ENCODE assay signal across 28 cellular contexts in the genomic region with DNA sequence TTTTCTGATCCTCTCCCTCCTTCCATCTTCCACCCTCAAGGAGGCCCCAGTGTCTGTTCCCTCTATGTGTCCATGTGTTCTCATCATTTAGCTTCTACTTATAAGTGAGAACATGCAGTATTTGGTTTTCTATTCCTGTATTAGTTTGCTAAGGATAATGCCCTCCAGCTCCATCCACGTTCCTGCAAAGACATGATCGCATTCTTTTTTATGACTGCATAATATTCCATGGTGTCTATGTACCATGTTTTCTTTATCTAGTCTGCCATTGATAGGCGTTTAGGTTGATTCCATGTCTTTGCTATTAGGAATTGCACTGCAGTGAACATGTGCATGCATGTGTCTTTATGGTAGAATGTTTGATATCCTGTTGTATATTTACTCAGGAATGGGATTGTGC.
"Had no signal": no experiment of that assay in that cellular context is flagged by ENCODE, and none has a peak within 500 bp of the region (broad histone marks: within the 10 kb centered on the region; RNA-seq: fewer than 3 reads in every experiment).

No MANE protein-coding gene starts in this region.

- FAIRE-seq: colon, endometrium, endothelial cell of umbilical vein, frontal cortex had no signal

- H3K36me3 ChIP-seq: colonic mucosa, esophagus muscularis mucosa, gastrocnemius medialis had no signal

- DNase-seq: colonic mucosa; cortex of kidney; dermis blood vessel endothelial cell; dorsolateral prefrontal cortex; effector CD4-positive, alpha-beta T cell; effector CD8-positive, alpha-beta T cell; effector memory CD4-positive, alpha-beta T cell; effector memory CD8-positive, alpha-beta T cell; endodermal cell; erythroblast; esophagus squamous epithelium; foreskin fibroblast; foreskin keratinocyte; foreskin melanocyte; gastrocnemius medialis; glutamatergic neuron; head of caudate nucleus; heart left ventricle; heart right ventricle had no signal

- H3K27ac ChIP-seq: colonic mucosa, coronary artery, dorsolateral prefrontal cortex, epithelial cell of prostate, esophagus muscularis mucosa, esophagus squamous epithelium, foreskin keratinocyte, gastrocnemius medialis, gastroesophageal sphincter, heart left ventricle, heart right ventricle had no signal

- ATAC-seq: effector memory CD8-positive, alpha-beta T cell; esophagus mucosa; foreskin keratinocyte; gastrocnemius medialis; gastroesophageal sphincter; heart left ventricle; heart right ventricle had no signal

- H3K9me3 ChIP-seq: colonic mucosa, esophagus squamous epithelium, gastrocnemius medialis had no signal

- H3K4me1 ChIP-seq: colonic mucosa, esophagus muscularis mucosa, esophagus squamous epithelium, foreskin keratinocyte, gastrocnemius medialis, gastroesophageal sphincter, heart left ventricle, heart right ventricle had no signal

- H3K27me3 ChIP-seq: colonic mucosa, dorsolateral prefrontal cortex, esophagus muscularis mucosa, esophagus squamous epithelium, foreskin keratinocyte, gastrocnemius medialis, gastroesophageal sphincter, heart left ventricle, heart right ventricle had no signal

- H3K4me3 ChIP-seq: colonic mucosa, coronary artery, dorsolateral prefrontal cortex, esophagus muscularis mucosa, esophagus squamous epithelium, gastrocnemius medialis, gastroesophageal sphincter, heart left ventricle, heart right ventricle had no signal
